20 cellular contexts compared by ENCODE assay signal in genomic region chr2:174544156-174544555, GRCh38. TPM values are rescaled to one million over a fixed set of nuclear protein-coding genes. Genes with fewer than 3 reads are reported as not detected.
DNase-seq lines count a peak whose midpoint lies in the region; ATAC-seq, FAIRE-seq and TF ChIP-seq lines count a peak whose summit lies in the region.
"Had no signal": no experiment of that assay in that cellular context is flagged by ENCODE, and none has a peak within 500 bp of the region (broad histone marks: within the 10 kb centered on the region; RNA-seq: fewer than 3 reads in every experiment).

No MANE protein-coding gene starts in this region.

- no peak for TF ChIP-seq RAD21 in GM12878 (IDR thresholded peaks at IDR 0.05; ENCODE audit: insufficient read depth, low read depth, low read length)

- H3K9me3 Mint-ChIP-seq in neural crest cell = peaks cover 2% of the 10 kb centered on the region
- H3K9me3 Mint-ChIP-seq: stimulated activated naive B cell treated with anti-CD40 and anti-IgM and Interleukin-4, amounts not matched to agents 10 μg/mL and 1 μg/mL and 100 μg/mL, for 72 hours had no signal

- TF ChIP-seq CTCF in GM12878 (IDR thresholded peaks at IDR 0.05 in 2 of 3, conservative IDR thresholded peaks at IDR 0.05 in 1 of 3; ENCODE audit: control insufficient read depth in 2 of 3, extremely low read depth in 1 of 3, insufficient read depth in 1 of 3, low read depth in 3 of 3, low read length in 3 of 3) (no peak), neural crest cell (conservative IDR thresholded peaks at IDR 0.05) (no peak), kidney (IDR thresholded peaks at IDR 0.05; ENCODE audit: borderline replicate concordance, extremely low read depth, insufficient read depth) (no peak)

- no peak for TF ChIP-seq POLR2A in GM12878 (IDR thresholded peaks at IDR 0.05; ENCODE audit: low read depth, low read length)

- no peaks in the 10 kb centered on the region for H3K27me3 ChIP-seq in GM12878 (replicated peaks in 1 of 2; ENCODE audit: control insufficient read depth in 2 of 2, insufficient read depth in 2 of 2, low read length in 1 of 2)

- FAIRE-seq in GM12878 (lab: Jason Lieb, UNC) = no peak
- FAIRE-seq in kidney (lab: Jason Lieb, UNC) = no peak
- FAIRE-seq: A204.1, endothelial cell of umbilical vein, islet of Langerhans had no signal

- no peak overlapping the region for H3K4me3 Mint-ChIP-seq in neural crest cell
- H3K4me3 Mint-ChIP-seq: stimulated activated naive B cell treated with anti-CD40 and anti-IgM and Interleukin-4, amounts not matched to agents 10 μg/mL and 1 μg/mL and 100 μg/mL, for 72 hours had no signal

- no peaks in the 10 kb centered on the region for H4K20me1 ChIP-seq in GM12878 (ENCODE audit: control insufficient read depth, insufficient read depth)

- no TSS peak for BruUV-seq in GM12878 (replicated peaks; lab: Mats Ljungman, UMichigan)

- WGBS in GM12878 (ENCODE audit: insufficient coverage, insufficient replicate concordance, low lambda C conversion rate, missing lambda C conversion rate) = 48% methylated on average over 3 of the region's 3 CpGs

- no peaks in the 10 kb centered on the region for H3K36me3 ChIP-seq in GM12878 (ENCODE audit: control insufficient read depth in 2 of 2, insufficient read depth in 2 of 2, low read length in 1 of 2)
- no peaks in the 10 kb centered on the region for H3K36me3 ChIP-seq in kidney (ENCODE audit: control insufficient read depth in 1 of 2, insufficient read depth in 2 of 2, low read length in 2 of 2)
- H3K36me3 ChIP-seq: tibial artery, WERI-Rb-1 had no signal

- SMC1A ChIA-PET in GM12878 (lab: Charles Lee; ENCODE audit: uncharacterized antibody, unreplicated experiment) = interaction anchor here (0.9 to 2.6 kb wide), 6 partner anchors 11 to 81 kb away, joined by 3 to 18 read pairs (median 4); no protein-coding TSS in a partner anchor

- CTCF ChIA-PET in GM12878 (lab: Yijun Ruan, JAX) = interaction anchor here (1.2 to 3.4 kb wide), 5 partner anchors 10 to 144 kb away, joined by 3 to 44 read pairs (median 4); no protein-coding TSS in a partner anchor

- no peaks in the 10 kb centered on the region for H3K27me3 Mint-ChIP-seq in neural crest cell (ENCODE audit: low read depth)
- H3K27me3 Mint-ChIP-seq: stimulated activated naive B cell treated with anti-CD40 and anti-IgM and Interleukin-4, amounts not matched to agents 10 μg/mL and 1 μg/mL and 100 μg/mL, for 72 hours had no signal

- in situ Hi-C loops in GM12878 (cut with MboI) = no loop called here

- POLR2A ChIA-PET in GM12878 (lab: Charles Lee) = interaction anchor here (0.6 to 1.2 kb wide), 3 partner anchors 27 to 81 kb away, joined by 3 to 6 read pairs (median 3); no protein-coding TSS in a partner anchor

- no peak overlapping the region for H2AFZ ChIP-seq in GM12878 (ENCODE audit: control insufficient read depth, low read depth, low read length)

- DNase-seq in activated CD4-positive, alpha-beta T cell treated with anti-CD3 and anti-CD28 coated beads for 48 hours = peak; percentile 44
- no peak for DNase-seq in activated CD4-positive, alpha-beta T cell treated with anti-CD3 and anti-CD28 coated beads for 1 hour
- peak; percentile 55 for DNase-seq in Ammon's horn (ENCODE audit: low spot score)
- no peak for DNase-seq in GM12878 (ENCODE audit: low read depth, low spot score)
- no peak for DNase-seq in neural crest cell (ENCODE audit: low read depth, low spot score)
- no peak for DNase-seq in occipital lobe (lab: John Stamatoyannopoulos, UW)
- DNase-seq in kidney = no peak
- DNase-seq: activated CD8-positive, alpha-beta memory T cell treated with anti-CD3 and anti-CD28 coated beads for 24 hours; activated effector memory CD4-positive, alpha-beta T cell treated with anti-CD3 and anti-CD28 coated beads, Interleukin-2, amount 50 U/mL, for 16 hours; MV-4-11; NCI-H187; stimulated activated naive B cell treated with anti-CD40 and anti-IgM and Interleukin-4, amounts not matched to agents 10 μg/mL and 1 μg/mL and 100 μg/mL, for 72 hours; tibial artery; WERI-Rb-1 had no signal

- H3K4me1 ChIP-seq in GM12878 (ENCODE audit: control insufficient read depth, insufficient read depth, low read length) (no peaks in the 10 kb centered on the region), kidney (ENCODE audit: control insufficient read depth in 1 of 2, insufficient read depth in 1 of 2, low read depth in 1 of 2, low read length in 2 of 2) (no peaks in the 10 kb centered on the region)
- H3K4me1 ChIP-seq: tibial artery had no signal

- ATAC-seq in GM12878 (peak; percentile 40; the same call in 2 of the 3 replicates), HG02798 (IDR thresholded peaks at IDR 0.05; ENCODE audit: poor library complexity, unreplicated experiment) (no peak)
- ATAC-seq: HCT116; stimulated activated naive B cell treated with anti-CD40 and anti-IgM and Interleukin-4, amounts not matched to agents 10 μg/mL and 1 μg/mL and 100 μg/mL, for 72 hours had no signal

- H3K79me2 ChIP-seq in GM12878 (ENCODE audit: control insufficient read depth, insufficient read depth, low read length) = no peaks in the 10 kb centered on the region

- H3K9ac ChIP-seq in GM12878 (ENCODE audit: control insufficient read depth, insufficient read depth, low read length) = no peak overlapping the region
- H3K9ac ChIP-seq in kidney (ENCODE audit: low read length in 2 of 2) = no peak overlapping the region

- H3K9me3 ChIP-seq in GM12878 (replicated peaks; ENCODE audit: control insufficient read depth, insufficient read depth, low read length) (no peaks in the 10 kb centered on the region), kidney (ENCODE audit: control insufficient read depth in 1 of 2, low read length in 2 of 2) (no peaks in the 10 kb centered on the region)
- H3K9me3 ChIP-seq: Caco-2, tibial artery had no signal

- H3K36me3 Mint-ChIP-seq in neural crest cell (ENCODE audit: low read depth) = no peaks in the 10 kb centered on the region
- H3K36me3 Mint-ChIP-seq: stimulated activated naive B cell treated with anti-CD40 and anti-IgM and Interleukin-4, amounts not matched to agents 10 μg/mL and 1 μg/mL and 100 μg/mL, for 72 hours had no signal

- H3K4me3 ChIP-seq in GM12878 (no peak overlapping the region), kidney (ENCODE audit: low read length in 2 of 2) (no peak overlapping the region)
- H3K4me3 ChIP-seq: tibial artery had no signal

- intact Hi-C loops in GM12878 (cut with micrococcal nuclease; ENCODE audit: unreplicated experiment) = no loop called here
- intact Hi-C loops in kidney (cut with DNase I) = no loop called here

- H3K27ac ChIP-seq in GM12878 (ENCODE audit: control insufficient read depth, insufficient read depth) (no peak overlapping the region), kidney (ENCODE audit: low read depth in 2 of 2, low read length in 2 of 2) (no peak overlapping the region)
- H3K27ac ChIP-seq: tibial artery, WERI-Rb-1 had no signal

- RAD21 ChIA-PET in GM12878 (lab: Charles Lee; ENCODE audit: unreplicated experiment) = interaction anchor here (1.0 to 3.5 kb wide), 5 partner anchors 11 to 81 kb away, joined by 3 to 24 read pairs (median 4); no protein-coding TSS in a partner anchor

- H3K27ac Mint-ChIP-seq in neural crest cell (ENCODE audit: unreplicated experiment) = peak overlapping the region; percentile 48
- H3K27ac Mint-ChIP-seq: stimulated activated naive B cell treated with anti-CD40 and anti-IgM and Interleukin-4, amounts not matched to agents 10 μg/mL and 1 μg/mL and 100 μg/mL, for 72 hours had no signal

- H3K4me2 ChIP-seq in GM12878 (ENCODE audit: control insufficient read depth, insufficient read depth) = no peak overlapping the region

- H3K4me1 Mint-ChIP-seq in neural crest cell = peaks cover 23% of the 10 kb centered on the region
- H3K4me1 Mint-ChIP-seq: stimulated activated naive B cell treated with anti-CD40 and anti-IgM and Interleukin-4, amounts not matched to agents 10 μg/mL and 1 μg/mL and 100 μg/mL, for 72 hours had no signal

- no peak for TF ChIP-seq EP300 in GM12878 (IDR thresholded peaks at IDR 0.05; ENCODE audit: borderline replicate concordance in 1 of 2, control insufficient read depth in 1 of 2, low read depth in 2 of 2, low read length in 2 of 2)

RNA-seq across cellular contexts. Expression of gene WIPF1, which starts 53.4 kb away (rescaled TPM):
- total RNA-seq in GM12878 (2013; cell fraction: nucleolus; rRNA removed) = 126 and 131 TPM in 2 replicates
- total RNA-seq in GM12878 (2014; rRNA removed) (23.9 and 25.2 TPM in 2 replicates), GM12878 (2014; rRNA removed; fragmentation: Illumina TruSeq; extraction: Trizol) (52.1 and 57.1 TPM in 2 replicates), GM12878 (2021) (135 and 141 TPM in 2 replicates), neural crest cell (19.2 and 20.1 TPM in 2 replicates), occipital lobe (2.7 TPM), kidney (55.0 TPM)
- 45.3 TPM for polyA plus RNA-seq in GM12878 (2011; ENCODE audit: low read depth)
- polyA plus RNA-seq in GM12878 (2011; rRNA removed) (96.8 and 110 TPM in 2 replicates), GM12878 (2014; fragmentation: Illumina TruSeq; extraction: Trizol) (185 and 188 TPM in 2 replicates), GM12878 (2014; fragmentation: Nextera tagmentation; extraction: Ambion mirVana) (10 to 100 TPM; 23.1 to 28.6 TPM), GM12878 (2014; rRNA removed) (66.7 and 68.8 TPM in 2 replicates), GM12878 (2016; fragmentation: Nextera tagmentation; extraction: Ambion mirVana) (10 to 100 TPM; 71.2 to 77.5 TPM), kidney (ENCODE audit: insufficient read depth, low read depth, low replicate concordance) (11.7 TPM)
- polyA plus RNA-seq in GM12878 (2011; cell fraction: cytosol; rRNA removed) = 103 and 160 TPM in 2 replicates
- polyA plus RNA-seq in GM12878 (2011; cell fraction: nucleus; rRNA removed) = 112 and 138 TPM in 2 replicates
- 115 and 116 TPM in 2 replicates for polyA plus RNA-seq in GM12878 (2012)
- 114 and 136 TPM in 2 replicates for polyA minus RNA-seq in GM12878 (2011; rRNA and poly(A)+ RNA removed)
- 56.0 and 63.3 TPM in 2 replicates for polyA minus RNA-seq in GM12878 (2011; cell fraction: cytosol; rRNA and poly(A)+ RNA removed)
- polyA minus RNA-seq in GM12878 (2011; cell fraction: nucleus; rRNA and poly(A)+ RNA removed) = 84.1 and 152 TPM in 2 replicates

RNA-seq across cellular contexts. Expression of gene GPR155, which starts 57.3 kb away (rescaled TPM):
- 13.6 and 15.2 TPM in 2 replicates for total RNA-seq in GM12878 (2013; cell fraction: nucleolus; rRNA removed)
- total RNA-seq in GM12878 (2014; rRNA removed) (1.5 and 2.0 TPM in 2 replicates), GM12878 (2014; rRNA removed; fragmentation: Illumina TruSeq; extraction: Trizol) (1.8 and 2.0 TPM in 2 replicates), GM12878 (2021) (1.6 and 3.0 TPM in 2 replicates), neural crest cell (1.5 and 1.7 TPM in 2 replicates), occipital lobe (15.6 TPM), kidney (7.6 TPM)
- 0.85 TPM for polyA plus RNA-seq in GM12878 (2011; ENCODE audit: low read depth)
- polyA plus RNA-seq in GM12878 (2011; rRNA removed) (1.8 and 2.7 TPM in 2 replicates), GM12878 (2014; fragmentation: Illumina TruSeq; extraction: Trizol) (1.7 and 2.3 TPM in 2 replicates), GM12878 (2014; fragmentation: Nextera tagmentation; extraction: Ambion mirVana) (under 1 TPM; 0.64 to 0.82 TPM), GM12878 (2014; rRNA removed) (1.4 TPM in 2 replicates), GM12878 (2016; fragmentation: Nextera tagmentation; extraction: Ambion mirVana) (1 to 10 TPM in 1 of 2 experiments, under 1 TPM in 1; 0.53 to 1.1 TPM), kidney (ENCODE audit: insufficient read depth, low read depth, low replicate concordance) (8.1 TPM)
- 0.70 and 0.84 TPM in 2 replicates for polyA plus RNA-seq in GM12878 (2011; cell fraction: cytosol; rRNA removed)
- polyA plus RNA-seq in GM12878 (2011; cell fraction: nucleus; rRNA removed) = 0.99 and 1.2 TPM in 2 replicates
- polyA plus RNA-seq in GM12878 (2012) = 1.7 and 2.1 TPM in 2 replicates
- polyA minus RNA-seq in GM12878 (2011; rRNA and poly(A)+ RNA removed) = 1.4 and 1.7 TPM in 2 replicates
- polyA minus RNA-seq in GM12878 (2011; cell fraction: cytosol; rRNA and poly(A)+ RNA removed) = 0.31 and 0.80 TPM in 2 replicates
- polyA minus RNA-seq in GM12878 (2011; cell fraction: nucleus; rRNA and poly(A)+ RNA removed) = 0.85 and 1.3 TPM in 2 replicates

Comparison
In these comparisons a context has a peak if more than half of its experiments do, and no peak if none do; other contexts are left out.
1. DNase-seq: peak in activated CD4-positive, alpha-beta T cell treated with anti-CD3 and anti-CD28 coated beads for 48 hours (single experiment) and Ammon's horn (single experiment); none in activated CD4-positive, alpha-beta T cell treated with anti-CD3 and anti-CD28 coated beads for 1 hour (single experiment), GM12878 (single experiment), neural crest cell (single experiment), occipital lobe (single experiment) and kidney (single experiment).